8 cellular contexts compared by ENCODE assay signal in genomic region chr17:4945944-4946280, GRCh38. TPM values are rescaled to one million over a fixed set of nuclear protein-coding genes. Genes with fewer than 3 reads are reported as not detected.
DNase-seq lines count a peak whose midpoint lies in the region; ATAC-seq and TF ChIP-seq lines count a peak whose summit lies in the region.

No MANE protein-coding gene starts in this region.

- peak overlapping the region; percentile 99 for H3K27ac Mint-ChIP-seq in activated naive CD4-positive, alpha-beta T cell treated with anti-CD3 and anti-CD28 coated beads for 36 hours
- H3K27ac Mint-ChIP-seq in activated naive CD8-positive, alpha-beta T cell, result peak overlapping the region; percentile 99

- peak overlapping the region; percentile 99 to 100 for H3K27ac ChIP-seq in left lung
- H3K27ac ChIP-seq in transverse colon, result peak overlapping the region; percentile 95 to 100 (median 100)

- H3K27me3 ChIP-seq in left lung (no peaks in the 10 kb centered on the region), transverse colon (no peaks in the 10 kb centered on the region)

- ATAC-seq in left lung (no peak), HG03097 (IDR thresholded peaks at IDR 0.05; ENCODE audit: low FRiP score, unreplicated experiment) (no peak), GM18907 (IDR thresholded peaks at IDR 0.05; ENCODE audit: unreplicated experiment) (no peak), GM19324 (IDR thresholded peaks at IDR 0.05; ENCODE audit: low FRiP score, unreplicated experiment) (no peak)

- CTCF ChIA-PET in activated naive CD4-positive, alpha-beta T cell treated with anti-CD3 and anti-CD28 coated beads for 36 hours (lab: Charles Lee), result interaction anchor here (1.0 to 1.3 kb wide), 2 partner anchors 10 to 23 kb away, joined by 3 read pairs; no protein-coding TSS in a partner anchor

- H3K9me3 Mint-ChIP-seq in activated naive CD4-positive, alpha-beta T cell treated with anti-CD3 and anti-CD28 coated beads for 36 hours, result no peaks in the 10 kb centered on the region
- no peaks in the 10 kb centered on the region for H3K9me3 Mint-ChIP-seq in activated naive CD8-positive, alpha-beta T cell (ENCODE audit: low read depth)

- H3K27me3 Mint-ChIP-seq in activated naive CD4-positive, alpha-beta T cell treated with anti-CD3 and anti-CD28 coated beads for 36 hours (ENCODE audit: low read depth), result no peaks in the 10 kb centered on the region
- no peaks in the 10 kb centered on the region for H3K27me3 Mint-ChIP-seq in activated naive CD8-positive, alpha-beta T cell

- peak overlapping the region; percentile 97 for H3K4me3 Mint-ChIP-seq in activated naive CD4-positive, alpha-beta T cell treated with anti-CD3 and anti-CD28 coated beads for 36 hours
- peak overlapping the region; percentile 97 for H3K4me3 Mint-ChIP-seq in activated naive CD8-positive, alpha-beta T cell

- H3K36me3 ChIP-seq in left lung, result peaks cover 0 to 53% of the 10 kb centered on the region in 2 donors
- H3K36me3 ChIP-seq in transverse colon, result peaks cover 0 to 6% (median 0%) of the 10 kb centered on the region in 4 donors

- H3K36me3 Mint-ChIP-seq in activated naive CD4-positive, alpha-beta T cell treated with anti-CD3 and anti-CD28 coated beads for 36 hours (ENCODE audit: low read depth), result peaks cover 61% of the 10 kb centered on the region
- H3K36me3 Mint-ChIP-seq in activated naive CD8-positive, alpha-beta T cell, result peaks cover 22% of the 10 kb centered on the region

- TF ChIP-seq POLR2A in transverse colon (IDR thresholded peaks at IDR 0.05), result no peak

- DNase-seq in activated naive CD4-positive, alpha-beta T cell treated with anti-CD3 and anti-CD28 coated beads for 36 hours, result no peak
- no peak for DNase-seq in activated naive CD4-positive, alpha-beta T cell treated with Interleukin-2 at 50 U/mL for 16 hours
- DNase-seq in left lung (no peak), transverse colon (no peak)

- H3K4me1 Mint-ChIP-seq in activated naive CD4-positive, alpha-beta T cell treated with anti-CD3 and anti-CD28 coated beads for 36 hours (ENCODE audit: low read depth), result peaks cover 59% of the 10 kb centered on the region
- H3K4me1 Mint-ChIP-seq in activated naive CD8-positive, alpha-beta T cell (ENCODE audit: low read depth), result peaks cover 53% of the 10 kb centered on the region

- H3K4me1 ChIP-seq in left lung (peaks cover 29 to 71% of the 10 kb centered on the region in 2 donors), transverse colon (peaks cover 39 to 71% (median 47%) of the 10 kb centered on the region in 4 donors)

- TF ChIP-seq EP300 in transverse colon (IDR thresholded peaks at IDR 0.05; ENCODE audit: low read depth), result no peak

- in situ Hi-C loops in transverse colon (cut with MboI; ENCODE audit: low pct_ligation_motif_present in 1 of 4, low pct_unique_long_range_greater_than_20kb in 1 of 4, low sequenced_read_pairs in 3 of 4), result no loop called here

- peak overlapping the region in 1 of 2 donors; percentile 100 for H3K4me3 ChIP-seq in left lung
- peak overlapping the region in 2 of 4 donors; percentile 77 to 92 for H3K4me3 ChIP-seq in transverse colon

- no peaks in the 10 kb centered on the region for H3K9me3 ChIP-seq in left lung
- H3K9me3 ChIP-seq in transverse colon, result no peaks in the 10 kb centered on the region

- WGBS in transverse colon (ENCODE audit: low coverage in 1 of 2), 2 donors, result 0 to 23% methylated on average over 1 to 4 of the region's 4 CpGs

- TF ChIP-seq CTCF in left lung (IDR thresholded peaks at IDR 0.05) (no peak), transverse colon (IDR thresholded peaks at IDR 0.05) (no peak)

- intact Hi-C loops in activated naive CD4-positive, alpha-beta T cell treated with anti-CD3 and anti-CD28 coated beads for 36 hours (cut with micrococcal nuclease), result loop anchor here (2.0 to 10.0 kb wide), 4 partner anchors 339 to 981 kb away; partner anchors contain the start of genes ATP2A3, CYB5D2, RABEP1 and UBE2G1
- intact Hi-C loops in left lung (cut with DNase I) (no loop called here), transverse colon (cut with DNase I; ENCODE audit: low total_unique reads) (no loop called here)

RNA-seq across cellular contexts. Expression of gene PFN1, which starts 2.4 kb away (rescaled TPM):
- 1,000 to 10,000 TPM; 1,812 to 1,876 TPM for total RNA-seq in activated naive CD4-positive, alpha-beta T cell treated with anti-CD3 and anti-CD28 coated beads for 36 hours
- total RNA-seq in left lung (100 to 1,000 TPM; 619 to 987 TPM), transverse colon (1,000 to 10,000 TPM in 1 of 4 donors, 100 to 1,000 TPM in 3; 743 to 1,049 (median 945) TPM)

RNA-seq across cellular contexts. Expression of gene ENO3, which starts 5.0 kb away (rescaled TPM):
- 10 to 100 TPM; 26.7 to 28.9 TPM for total RNA-seq in activated naive CD4-positive, alpha-beta T cell treated with anti-CD3 and anti-CD28 coated beads for 36 hours
- 10 to 100 TPM; 15.0 to 15.9 TPM for total RNA-seq in left lung
- 100 to 1,000 TPM in 1 of 4 donors, 10 to 100 TPM in 1, 1 to 10 TPM in 2; 2.5 to 211 (median 12.9) TPM for total RNA-seq in transverse colon

RNA-seq across cellular contexts. Expression of gene RNF167, which starts 5.8 kb away (rescaled TPM):
- total RNA-seq in activated naive CD4-positive, alpha-beta T cell treated with anti-CD3 and anti-CD28 coated beads for 36 hours, result 100 to 1,000 TPM; 133 to 140 TPM
- total RNA-seq in left lung (100 to 1,000 TPM; 102 to 108 TPM), transverse colon (100 to 1,000 TPM in 1 of 4 donors, 10 to 100 TPM in 3; 57.2 to 348 (median 73.7) TPM)

RNA-seq across cellular contexts. Expression of gene SLC25A11, which starts 6.1 kb away (rescaled TPM):
- total RNA-seq in activated naive CD4-positive, alpha-beta T cell treated with anti-CD3 and anti-CD28 coated beads for 36 hours, result 10 to 100 TPM; 63.8 to 65.2 TPM
- total RNA-seq in left lung, result 10 to 100 TPM; 58.6 to 70.5 TPM
- 100 to 1,000 TPM in 1 of 4 donors, 10 to 100 TPM in 3; 62.4 to 120 (median 83.9) TPM for total RNA-seq in transverse colon

RNA-seq across cellular contexts. Expression of gene GP1BA, which starts 13.8 kb away (rescaled TPM):
- total RNA-seq in activated naive CD4-positive, alpha-beta T cell treated with anti-CD3 and anti-CD28 coated beads for 36 hours, result not detected
- under 1 TPM; 0.31 to 0.96 TPM for total RNA-seq in left lung
- not detected for total RNA-seq in transverse colon
